Comparison of ENCODE assay signal across 16 cellular contexts in the genomic region with DNA sequence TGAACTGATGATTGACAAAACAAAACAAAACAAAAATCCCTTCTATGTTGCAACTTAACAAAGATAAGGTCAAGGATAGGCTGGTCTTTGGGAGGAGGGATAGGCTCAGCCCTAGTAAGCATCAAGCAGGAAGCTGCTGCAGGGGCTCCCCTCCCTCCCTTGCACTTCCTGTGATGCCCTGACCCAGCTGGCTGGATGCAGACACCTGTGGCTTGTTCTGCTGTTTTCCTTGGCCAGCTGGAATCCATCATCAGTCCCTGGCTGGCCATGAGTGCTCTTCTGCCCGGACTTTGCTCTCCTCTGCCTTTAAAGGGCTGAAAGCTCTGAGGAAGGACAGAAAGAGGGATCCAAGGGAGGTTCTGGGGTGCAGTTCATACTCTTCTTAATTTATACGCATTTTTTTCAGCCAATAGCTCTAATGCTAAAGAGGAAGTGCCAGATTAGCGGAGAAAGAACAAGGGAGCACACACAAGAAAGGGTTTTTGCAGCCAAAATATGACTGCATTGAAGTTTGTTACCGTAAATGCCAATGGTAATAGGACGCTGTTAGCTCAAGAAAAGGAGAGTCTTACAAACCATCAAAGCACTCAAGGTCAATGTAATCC. TPM values are rescaled to one million over a fixed set of nuclear protein-coding genes. Genes with fewer than 3 reads are reported as not detected.
DNase-seq lines count a peak whose midpoint lies in the region; ATAC-seq and TF ChIP-seq lines count a peak whose summit lies in the region.
"Had no signal": no experiment of that assay in that cellular context is flagged by ENCODE, and none has a peak within 500 bp of the region (broad histone marks: within the 10 kb centered on the region; RNA-seq: fewer than 3 reads in every experiment).

No MANE protein-coding gene starts in this region.

- H2BK15ac ChIP-seq in mesendoderm (replicated peaks; ENCODE audit: low read depth), result no peak overlapping the region

- H3K9me3 ChIP-seq in MG63, result no peaks in the 10 kb centered on the region; the same call in 1 of the 2 replicates
- H3K9me3 ChIP-seq in adipocyte (ENCODE audit: control insufficient read depth, low read length), result no peaks in the 10 kb centered on the region
- no peaks in the 10 kb centered on the region for H3K9me3 ChIP-seq in colonic mucosa
- H3K9me3 ChIP-seq: testis had no signal

- no peak overlapping the region for H3K23ac ChIP-seq in mesendoderm (ENCODE audit: low read length)

- no peak for TF ChIP-seq CTCF in colonic mucosa (IDR thresholded peaks at IDR 0.05)
- no peak for TF ChIP-seq CTCF in brain microvascular endothelial cell (IDR thresholded peaks at IDR 0.05; ENCODE audit: low read depth, low read length, missing control alignments)

- no peak overlapping the region for H3K4me2 ChIP-seq in mesendoderm (ENCODE audit: low read length)

- H2BK5ac ChIP-seq in mesendoderm (ENCODE audit: low read length), result no peak overlapping the region

- no peaks in the 10 kb centered on the region for H3K79me1 ChIP-seq in mesendoderm (ENCODE audit: low read length)

- no CpG with 5 or more reads among the region's 5 CpGs for WGBS in mesendoderm (ENCODE audit: extremely low coverage, insufficient coverage, low lambda C conversion rate)

- no peaks in the 10 kb centered on the region for H3K79me2 ChIP-seq in mesendoderm (ENCODE audit: control insufficient read depth, insufficient read depth, low read length)

- no peak overlapping the region for H4K8ac ChIP-seq in mesendoderm (ENCODE audit: low read depth, low read length)

- H4K5ac ChIP-seq in mesendoderm (ENCODE audit: low read length), result no peak overlapping the region

- H3K4me3 ChIP-seq in MG63, result no peak overlapping the region
- no peak overlapping the region for H3K4me3 ChIP-seq in adipocyte (ENCODE audit: low read length)
- H3K4me3 ChIP-seq in mesendoderm (ENCODE audit: low read length), result no peak overlapping the region
- no peak overlapping the region for H3K4me3 ChIP-seq in colonic mucosa
- H3K4me3 ChIP-seq in brain microvascular endothelial cell (ENCODE audit: low read depth, low read length), result no peak overlapping the region
- H3K4me3 ChIP-seq: cardiac muscle cell, testis had no signal

- no peak overlapping the region for H3K56ac ChIP-seq in mesendoderm (ENCODE audit: low read length)

- H2BK120ac ChIP-seq in mesendoderm (ENCODE audit: low read depth, low read length), result no peak overlapping the region

- intact Hi-C loops in colonic mucosa (cut with DNase I), result no loop called here

- H3K18ac ChIP-seq in mesendoderm (ENCODE audit: low read length), result no peak overlapping the region

- no peak overlapping the region for H3K4ac ChIP-seq in mesendoderm (ENCODE audit: low read depth, low read length)

- in situ Hi-C loops in brain microvascular endothelial cell (cut with HindIII; ENCODE audit: low pct_ligation_motif_present, low sequenced_read_pairs), result no loop called here

- H3K9ac ChIP-seq in adipocyte (ENCODE audit: low read length) (no peak overlapping the region), mesendoderm (ENCODE audit: low read length) (no peak overlapping the region), colonic mucosa (ENCODE audit: low read depth in 2 of 2, low read length in 2 of 2) (no peak overlapping the region)

- peak; percentile 44 for DNase-seq in DMS153 treated with DMSO at 0.1 percent for 48 hours (lab: John Stamatoyannopoulos, UW; ENCODE audit: unreplicated experiment)
- DNase-seq in MG63, result peak; percentile 69
- DNase-seq in adipocyte (ENCODE audit: low read depth), result peak; percentile 27
- peak; percentile 42 for DNase-seq in mesendoderm
- no peak for DNase-seq in colonic mucosa
- DNase-seq in brain microvascular endothelial cell, result no peak
- no peak for DNase-seq in medulla oblongata (ENCODE audit: extremely low spot score)
- DNase-seq: activated CD4-positive, alpha-beta T cell treated with anti-CD3 and anti-CD28 coated beads, Interleukin-2, amount 50 U/mL, for 1 hour; activated gamma-delta T cell; CD4-positive, alpha-beta T cell; NCI-H1048; testis had no signal

- H3K4me1 ChIP-seq in adipocyte (ENCODE audit: control insufficient read depth, insufficient read depth, low read length) (peaks cover 11% of the 10 kb centered on the region), mesendoderm (ENCODE audit: control insufficient read depth, low read depth, low read length) (no peaks in the 10 kb centered on the region), colonic mucosa (no peaks in the 10 kb centered on the region)

- no peaks in the 10 kb centered on the region for H3K36me3 ChIP-seq in MG63
- peaks cover 10% of the 10 kb centered on the region for H3K36me3 ChIP-seq in adipocyte (ENCODE audit: control insufficient read depth, insufficient read depth, low read length, severe bottlenecking)
- H3K36me3 ChIP-seq in mesendoderm (ENCODE audit: control insufficient read depth, insufficient read depth, low read length), result no peaks in the 10 kb centered on the region
- H3K36me3 ChIP-seq in colonic mucosa, result no peaks in the 10 kb centered on the region
- H3K36me3 ChIP-seq in brain microvascular endothelial cell (replicated peaks), result peaks cover 2% of the 10 kb centered on the region

- H3K27me3 ChIP-seq in MG63 (no peaks in the 10 kb centered on the region), adipocyte (replicated peaks; ENCODE audit: control insufficient read depth, insufficient read depth, low read length) (no peaks in the 10 kb centered on the region), mesendoderm (ENCODE audit: insufficient read depth, low read length, poor library complexity) (no peaks in the 10 kb centered on the region), colonic mucosa (no peaks in the 10 kb centered on the region), brain microvascular endothelial cell (replicated peaks) (no peaks in the 10 kb centered on the region)
- H3K27me3 ChIP-seq: cardiac muscle cell, testis had no signal

- no peak overlapping the region for H2AK5ac ChIP-seq in mesendoderm (ENCODE audit: low read length)

- H3K27ac ChIP-seq in mesendoderm (ENCODE audit: low read depth, low read length), result no peak overlapping the region
- no peak overlapping the region for H3K27ac ChIP-seq in colonic mucosa
- no peak overlapping the region for H3K27ac ChIP-seq in brain microvascular endothelial cell
- H3K27ac ChIP-seq: cardiac muscle cell, testis had no signal

- ATAC-seq in HG03095 (IDR thresholded peaks at IDR 0.05; ENCODE audit: unreplicated experiment), result no peak

RNA-seq across cellular contexts. Expression of gene UBE2U, which starts 19.9 kb away (rescaled TPM):
- total RNA-seq in MG63 (2014; rRNA removed; shearing (Covaris generic); ENCODE audit: low replicate concordance), result not detected in 2 replicates
- polyA plus RNA-seq in mesendoderm (2013, experiment 1 of 2), result not detected
- not detected for polyA plus RNA-seq in mesendoderm (2013, experiment 2 of 2)
- not detected for total RNA-seq in colonic mucosa
- total RNA-seq: cardiac muscle cell; CD4-positive, alpha-beta T cell; skeletal muscle tissue had no signal
- polyA plus RNA-seq: cardiac muscle cell, esophagus had no signal

Comparison
In these comparisons a context has a peak if more than half of its experiments do, and no peak if none do; other contexts are left out.
1. DNase-seq: peak in DMS153 treated with DMSO at 0.1 percent for 48 hours (single experiment), MG63 (single experiment), adipocyte (single experiment) and mesendoderm (single experiment); none in colonic mucosa (single experiment), brain microvascular endothelial cell (single experiment) and medulla oblongata (single experiment).